In genomic region chr12:3002636-3003035, GRCh38 we compare ENCODE assay signal across 29 cellular contexts. TPM values are rescaled to one million over a fixed set of nuclear protein-coding genes. Genes with fewer than 3 reads are reported as not detected.
DNase-seq lines count a peak whose midpoint lies in the region; ATAC-seq and TF ChIP-seq lines count a peak whose summit lies in the region.
"Had no signal": no experiment of that assay in that cellular context is flagged by ENCODE, and none has a peak within 500 bp of the region (broad histone marks: within the 10 kb centered on the region; RNA-seq: fewer than 3 reads in every experiment).

No MANE protein-coding gene starts in this region.

- H3K36me3 ChIP-seq in thymus (ENCODE audit: control insufficient read depth, insufficient read depth), result no peaks in the 10 kb centered on the region
- H3K36me3 ChIP-seq: cardiac muscle cell, ovary, thyroid gland had no signal

- no peaks in the 10 kb centered on the region for H3K9me3 ChIP-seq in thymus (ENCODE audit: control insufficient read depth)
- H3K9me3 ChIP-seq: heart right ventricle, ovary, right atrium auricular region, thyroid gland had no signal

- peak overlapping the region; percentile 55 for H3K27ac ChIP-seq in thymus (ENCODE audit: low read depth)
- H3K27ac ChIP-seq: cardiac muscle cell, heart right ventricle, ovary, right atrium auricular region, SK-N-MC, thyroid gland had no signal

- peak overlapping the region; percentile 36 for H3K27ac Mint-ChIP-seq in chondrocyte (ENCODE audit: unreplicated experiment)
- H3K27ac Mint-ChIP-seq: activated CD4-positive, alpha-beta T cell treated with anti-CD3 and anti-CD28 coated beads, Interleukin-2, amount 10 ng/mL, durations not matched to agents 24 days and 14 days; activated naive CD4-positive, alpha-beta T cell treated with anti-CD3 and anti-CD28 coated beads for 36 hours; activated T-cell treated with anti-CD3 and anti-CD28 coated beads, Interleukin-2, amount 50 U/mL, for 72 hours; CD8-positive, alpha-beta T cell; natural killer cell had no signal

- H3K27me3 ChIP-seq in thymus (ENCODE audit: control insufficient read depth, insufficient read depth), result no peaks in the 10 kb centered on the region
- H3K27me3 ChIP-seq: cardiac muscle cell, heart right ventricle, ovary, right atrium auricular region, thyroid gland had no signal

- H3K9me3 Mint-ChIP-seq in chondrocyte (ENCODE audit: low read depth), result no peaks in the 10 kb centered on the region
- H3K9me3 Mint-ChIP-seq: activated CD4-positive, alpha-beta T cell treated with anti-CD3 and anti-CD28 coated beads, Interleukin-2, amount 10 ng/mL, durations not matched to agents 24 days and 14 days; activated naive CD4-positive, alpha-beta T cell treated with anti-CD3 and anti-CD28 coated beads for 36 hours; activated T-cell treated with anti-CD3 and anti-CD28 coated beads, Interleukin-2, amount 50 U/mL, for 72 hours; CD8-positive, alpha-beta T cell; natural killer cell had no signal

- H3K4me1 ChIP-seq in thymus (ENCODE audit: control insufficient read depth, insufficient read depth, low read length), result no peaks in the 10 kb centered on the region

- no peak for TF ChIP-seq CTCF in chondrocyte (IDR thresholded peaks at IDR 0.05)

- 83% methylated on average over 5 of the region's 5 CpGs for WGBS in thymus

- H3K4me3 Mint-ChIP-seq in chondrocyte (ENCODE audit: unreplicated experiment), result no peak overlapping the region
- H3K4me3 Mint-ChIP-seq: activated CD4-positive, alpha-beta T cell treated with anti-CD3 and anti-CD28 coated beads, Interleukin-2, amount 10 ng/mL, durations not matched to agents 24 days and 14 days; activated naive CD4-positive, alpha-beta T cell treated with anti-CD3 and anti-CD28 coated beads for 36 hours; activated T-cell treated with anti-CD3 and anti-CD28 coated beads, Interleukin-2, amount 50 U/mL, for 72 hours; CD8-positive, alpha-beta T cell; natural killer cell had no signal

- intact Hi-C loops in Right ventricle myocardium superior (cut with DNase I), result no loop called here

- peak; percentile 88 for DNase-seq in NCI-H2171 treated with DMSO at 0.1 percent for 48 hours (lab: John Stamatoyannopoulos, UW)
- DNase-seq in chondrocyte (ENCODE audit: low spot score), result no peak
- DNase-seq in left kidney (ENCODE audit: low read depth, low spot score), result peak; percentile 39
- no peak for DNase-seq in HuH-7 (ENCODE audit: low spot score)
- DNase-seq in Right ventricle myocardium superior, result no peak
- DNase-seq: activated CD4-positive, alpha-beta T cell treated with anti-CD3 and anti-CD28 coated beads, Interleukin-2, amount 10 ng/mL, durations not matched to agents 24 days and 14 days; activated naive CD4-positive, alpha-beta T cell treated with anti-CD3 and anti-CD28 coated beads for 36 hours; activated T-cell treated with anti-CD3 and anti-CD28 coated beads, Interleukin-2, amount 50 U/mL, for 72 hours; amniotic stem cell; CD8-positive, alpha-beta T cell; cortex of kidney; DMS53; GOT3; heart right ventricle; KBM-7; MM.1S; natural killer cell; NCI-H1436 treated with DMSO at 0.1 percent for 48 hours; ovary; stimulated activated CD4-positive, alpha-beta T cell treated with anti-CD3 and anti-CD28 coated beads, Interleukin-4, amount 100 ng/mL, for 24 hours; stimulated activated naive CD4-positive, alpha-beta T cell; T-helper 2 cell; thyroid gland had no signal

- no peaks in the 10 kb centered on the region for H3K27me3 Mint-ChIP-seq in chondrocyte (ENCODE audit: low read depth)
- H3K27me3 Mint-ChIP-seq: activated CD4-positive, alpha-beta T cell treated with anti-CD3 and anti-CD28 coated beads, Interleukin-2, amount 10 ng/mL, durations not matched to agents 24 days and 14 days had no signal

- ATAC-seq in GM21360 (IDR thresholded peaks at IDR 0.05; ENCODE audit: unreplicated experiment), result no peak
- no peak for ATAC-seq in Right ventricle myocardium superior (ENCODE audit: poor library complexity)
- ATAC-seq: activated T-cell treated with anti-CD3 and anti-CD28 coated beads, Interleukin-2, amount 50 U/mL, for 72 hours; CD8-positive, alpha-beta T cell; heart right ventricle; left lobe of liver; natural killer cell had no signal

- H3K4me3 ChIP-seq in thymus (ENCODE audit: low read length), result no peak overlapping the region
- H3K4me3 ChIP-seq: cardiac muscle cell, heart right ventricle, ovary, right atrium auricular region, SK-N-MC, thyroid gland had no signal

- H3K4me1 Mint-ChIP-seq in chondrocyte (ENCODE audit: low read depth), result peaks cover 56% of the 10 kb centered on the region
- H3K4me1 Mint-ChIP-seq: activated CD4-positive, alpha-beta T cell treated with anti-CD3 and anti-CD28 coated beads, Interleukin-2, amount 10 ng/mL, durations not matched to agents 24 days and 14 days; natural killer cell had no signal

- peaks cover 4% of the 10 kb centered on the region for H3K36me3 Mint-ChIP-seq in chondrocyte (ENCODE audit: low read depth)
- H3K36me3 Mint-ChIP-seq: CD8-positive, alpha-beta T cell; natural killer cell had no signal

RNA-seq across cellular contexts. Expression of gene TEAD4, which starts 43.4 kb away (rescaled TPM):
- total RNA-seq in chondrocyte (24.1 to 26.0 TPM (median 24.9 TPM) in 3 replicates), Right ventricle myocardium superior (7.6 TPM)
- polyA plus RNA-seq in thymus, result 15.1 TPM
- total RNA-seq: CD8-positive, alpha-beta T cell; natural killer cell had no signal

Comparison
In these comparisons a context has a peak if more than half of its experiments do, and no peak if none do; other contexts are left out.
1. DNase-seq: peak in NCI-H2171 treated with DMSO at 0.1 percent for 48 hours (single experiment) and left kidney (single experiment); none in chondrocyte (single experiment), HuH-7 (single experiment) and Right ventricle myocardium superior (single experiment).